23 cellular contexts compared by ENCODE assay signal in the genomic region with DNA sequence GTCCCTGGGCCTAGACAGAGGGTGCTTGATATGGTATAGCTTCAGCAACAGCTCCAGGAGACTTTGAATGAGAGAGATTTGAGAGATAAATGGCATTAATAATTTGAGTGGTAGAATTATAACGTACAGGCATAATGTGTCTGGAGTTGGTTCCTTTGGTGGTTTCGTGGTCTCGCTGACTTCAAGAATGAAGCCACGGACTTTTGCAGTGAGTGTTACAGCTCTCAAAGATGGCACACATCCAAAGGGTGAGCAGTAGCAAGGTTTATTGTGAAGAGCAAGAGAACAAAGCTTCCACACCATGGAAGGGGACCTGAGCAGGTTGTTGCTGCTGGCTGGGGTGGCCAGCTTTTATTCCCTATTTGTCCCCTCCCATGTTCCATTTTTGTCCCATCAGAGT. TPM values are rescaled to one million over a fixed set of nuclear protein-coding genes. Genes with fewer than 3 reads are reported as not detected.
"Had no signal": no experiment of that assay in that cellular context is flagged by ENCODE, and none has a peak within 500 bp of the region (broad histone marks: within the 10 kb centered on the region; RNA-seq: fewer than 3 reads in every experiment).

No MANE protein-coding gene starts in this region.

- H3K36me3 ChIP-seq: esophagus muscularis mucosa, thoracic aorta, upper lobe of left lung had no signal

- H3K4me3 Mint-ChIP-seq: activated B cell treated with CpG ODN at 0.5 μM for 24 hours; activated naive CD4-positive, alpha-beta T cell treated with anti-CD3 and anti-CD28 coated beads for 36 hours; central memory CD8-positive, alpha-beta T cell; stimulated activated naive B cell treated with anti-CD40 and anti-IgM and Interleukin-4, amounts not matched to agents 10 μg/mL and 1 μg/mL and 100 μg/mL, for 72 hours; T-helper 1 cell treated with Interleukin-12 subunit alpha and Interleukin-12 subunit beta and Interleukin-4 antibody, amounts not matched to agents 30 μg/mL and 1 μg/mL, for 36 hours had no signal

- H3K36me3 Mint-ChIP-seq: stimulated activated naive B cell treated with anti-CD40 and anti-IgM and Interleukin-4, amounts not matched to agents 10 μg/mL and 1 μg/mL and 100 μg/mL, for 72 hours had no signal

- ATAC-seq: right cardiac atrium; stimulated activated naive B cell treated with anti-CD40 and anti-IgM and Interleukin-4, amounts not matched to agents 10 μg/mL and 1 μg/mL and 100 μg/mL, for 72 hours had no signal

- H3K9me3 ChIP-seq: esophagus muscularis mucosa, thoracic aorta, upper lobe of left lung had no signal

- H3K9me3 Mint-ChIP-seq: activated naive CD4-positive, alpha-beta T cell treated with anti-CD3 and anti-CD28 coated beads for 36 hours; central memory CD8-positive, alpha-beta T cell; T-helper 1 cell treated with Interleukin-12 subunit alpha and Interleukin-12 subunit beta and Interleukin-4 antibody, amounts not matched to agents 30 μg/mL and 1 μg/mL, for 36 hours had no signal

- H3K4me1 ChIP-seq: parathyroid adenoma, upper lobe of left lung had no signal

- H3K27me3 ChIP-seq: esophagus muscularis mucosa, upper lobe of left lung had no signal

- H3K27me3 Mint-ChIP-seq: central memory CD8-positive, alpha-beta T cell had no signal

- H3K27ac ChIP-seq: esophagus muscularis mucosa, parathyroid adenoma, skin epidermis, thoracic aorta, upper lobe of left lung had no signal

- H3K27ac Mint-ChIP-seq: activated B cell treated with CpG ODN at 0.5 μM for 24 hours; activated naive CD4-positive, alpha-beta T cell treated with anti-CD3 and anti-CD28 coated beads for 36 hours; stimulated activated naive B cell treated with anti-CD40 and anti-IgM and Interleukin-4, amounts not matched to agents 10 μg/mL and 1 μg/mL and 100 μg/mL, for 72 hours; T-helper 1 cell treated with Interleukin-12 subunit alpha and Interleukin-12 subunit beta and Interleukin-4 antibody, amounts not matched to agents 30 μg/mL and 1 μg/mL, for 36 hours had no signal

- DNase-seq: activated B cell treated with CpG ODN at 0.5 μM for 24 hours; activated CD4-positive, alpha-beta T cell treated with anti-CD3 and anti-CD28 coated beads for 4 hours; activated CD8-positive, alpha-beta memory T cell treated with anti-CD3 and anti-CD28 coated beads, Interleukin-2, amount 50 U/mL, for 4 hours; activated naive CD4-positive, alpha-beta T cell treated with anti-CD3 and anti-CD28 coated beads for 36 hours; aorta; effector memory CD4-positive, alpha-beta T cell; hypothalamus; midbrain; nucleus accumbens; right cardiac atrium; stimulated activated CD4-positive, alpha-beta T cell treated with anti-CD3 and anti-CD28 coated beads, Interleukin-1b, Interleukin-23, amount 100 ng/mL, for 48 hours; stimulated activated naive B cell treated with anti-CD40 and anti-IgM and Interleukin-4, amounts not matched to agents 10 μg/mL and 1 μg/mL and 100 μg/mL, for 72 hours; T1000; upper lobe of left lung had no signal

- H3K4me1 Mint-ChIP-seq: activated B cell treated with CpG ODN at 0.5 μM for 24 hours had no signal

- H3K4me3 ChIP-seq: esophagus muscularis mucosa, skin epidermis, thoracic aorta, upper lobe of left lung had no signal

RNA-seq across cellular contexts. Expression of a gene that starts 23.1 kb away (rescaled TPM):
- total RNA-seq: dermis microvascular lymphatic vessel endothelial cell, pulmonary artery endothelial cell had no signal
- polyA plus RNA-seq: aorta, neural cell had no signal

RNA-seq across cellular contexts. Expression of a gene that starts 26.6 kb away (rescaled TPM):
- total RNA-seq: activated naive CD4-positive, alpha-beta T cell treated with anti-CD3 and anti-CD28 coated beads for 36 hours; pulmonary artery endothelial cell had no signal
- polyA plus RNA-seq: neural cell had no signal

RNA-seq across cellular contexts. Expression of a gene that starts 33.9 kb away (rescaled TPM):
- total RNA-seq: activated B cell treated with CpG ODN at 0.5 μM for 24 hours; activated naive CD4-positive, alpha-beta T cell treated with anti-CD3 and anti-CD28 coated beads for 36 hours; aorta; dermis microvascular lymphatic vessel endothelial cell; pulmonary artery endothelial cell; right cardiac atrium had no signal
- polyA plus RNA-seq: aorta had no signal

RNA-seq across cellular contexts. Expression of a gene that starts 59.0 kb away (rescaled TPM):
- total RNA-seq: activated B cell treated with CpG ODN at 0.5 μM for 24 hours; activated naive CD4-positive, alpha-beta T cell treated with anti-CD3 and anti-CD28 coated beads for 36 hours; aorta; dermis microvascular lymphatic vessel endothelial cell; pulmonary artery endothelial cell had no signal
- polyA plus RNA-seq: aorta, neural cell had no signal
